24 cellular contexts compared by ENCODE assay signal in the genomic region with DNA sequence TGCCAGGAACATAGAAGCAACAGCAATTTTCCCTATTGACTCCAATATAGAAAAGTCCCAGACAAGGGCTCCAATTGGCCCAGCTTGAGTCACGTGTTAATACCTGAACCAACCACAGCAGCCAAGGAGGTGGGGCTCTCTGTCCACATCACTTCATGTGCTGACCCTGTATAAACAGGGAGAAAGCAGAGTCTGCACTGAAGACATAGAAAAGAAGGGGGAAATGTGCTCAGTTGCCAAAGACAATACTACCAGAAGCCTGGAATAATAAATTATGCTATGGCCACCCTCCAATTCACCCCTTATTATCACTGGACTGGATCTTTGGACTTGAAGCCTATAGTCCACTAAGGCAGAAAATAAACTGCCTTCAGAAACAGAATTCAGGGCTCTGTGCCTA.
"Had no signal": no experiment of that assay in that cellular context is flagged by ENCODE, and none has a peak within 500 bp of the region (broad histone marks: within the 10 kb centered on the region; RNA-seq: fewer than 3 reads in every experiment).

No MANE protein-coding gene starts in this region.

- H3K27me3 ChIP-seq: breast epithelium, foreskin keratinocyte, right lobe of liver, suprapubic skin, transverse colon, uterus had no signal

- H3K9me3 ChIP-seq: breast epithelium, prostate gland, right lobe of liver, suprapubic skin, transverse colon, uterus had no signal

- H3K4me3 Mint-ChIP-seq: activated CD8-positive, alpha-beta T cell treated with anti-CD3 and anti-CD28 coated beads for 36 hours; activated naive CD8-positive, alpha-beta T cell treated with anti-CD3 and anti-CD28 coated beads, Interleukin-2, amount 10 ng/mL, durations not matched to agents 7 days and 5 days; activated T-helper 17 cell treated with anti-CD3 and anti-CD28 coated beads, Interleukin-2, amount 50 U/mL, for 72 hours; neural crest cell; stimulated activated naive CD8-positive, alpha-beta T cell treated with anti-CD3 and anti-CD28 coated beads, Interleukin-15, amount 100 ng/mL, for 72 hours had no signal

- H3K27ac Mint-ChIP-seq: activated CD8-positive, alpha-beta T cell treated with anti-CD3 and anti-CD28 coated beads for 36 hours; activated naive CD8-positive, alpha-beta T cell treated with anti-CD3 and anti-CD28 coated beads, Interleukin-2, amount 10 ng/mL, durations not matched to agents 7 days and 5 days; activated T-helper 17 cell treated with anti-CD3 and anti-CD28 coated beads, Interleukin-2, amount 50 U/mL, for 72 hours; stimulated activated naive CD8-positive, alpha-beta T cell treated with anti-CD3 and anti-CD28 coated beads, Interleukin-15, amount 100 ng/mL, for 72 hours had no signal

- H3K4me1 ChIP-seq: breast epithelium, prostate gland, transverse colon, uterus had no signal

- DNase-seq: activated CD4-positive, alpha-beta T cell treated with anti-CD3 and anti-CD28 coated beads for 48 hours; activated CD4-positive, CD25-positive, alpha-beta regulatory T cell; activated CD8-positive, alpha-beta T cell treated with anti-CD3 and anti-CD28 coated beads for 36 hours; activated naive CD4-positive, alpha-beta T cell treated with Interleukin-2 at 50 U/mL for 16 hours; activated naive CD8-positive, alpha-beta T cell treated with anti-CD3 and anti-CD28 coated beads, Interleukin-2, amount 10 ng/mL, durations not matched to agents 7 days and 5 days; activated T-cell treated with anti-CD3 and anti-CD28 coated beads, Interleukin-2, amount 50 U/mL, for 1 hour; cortex of kidney; effector CD4-positive, alpha-beta T cell; foreskin keratinocyte; hypothalamus; left ventricle myocardium superior; right lobe of liver; small intestine; stimulated activated CD4-positive, alpha-beta T cell treated with anti-CD3 and anti-CD28 coated beads, Interleukin-4, amount 100 ng/mL, for 1 hour; stimulated activated naive CD8-positive, alpha-beta T cell treated with anti-CD3 and anti-CD28 coated beads, Interleukin-15, amount 100 ng/mL, for 72 hours; T-helper 1 cell; T-helper 9 cell; transverse colon; uterus had no signal

- H3K4me3 ChIP-seq: breast epithelium, prostate gland, right lobe of liver, suprapubic skin, transverse colon, uterus had no signal

- H3K36me3 ChIP-seq: breast epithelium, prostate gland, right lobe of liver, suprapubic skin, transverse colon, uterus had no signal

- H3K36me3 Mint-ChIP-seq: activated naive CD8-positive, alpha-beta T cell treated with anti-CD3 and anti-CD28 coated beads, Interleukin-2, amount 10 ng/mL, durations not matched to agents 7 days and 5 days had no signal

- H3K27ac ChIP-seq: breast epithelium, foreskin keratinocyte, prostate gland, right lobe of liver, suprapubic skin, transverse colon, uterus had no signal

- H3K4me1 Mint-ChIP-seq: activated naive CD8-positive, alpha-beta T cell treated with anti-CD3 and anti-CD28 coated beads, Interleukin-2, amount 10 ng/mL, durations not matched to agents 7 days and 5 days; activated T-helper 17 cell treated with anti-CD3 and anti-CD28 coated beads, Interleukin-2, amount 50 U/mL, for 72 hours; neural crest cell; stimulated activated naive CD8-positive, alpha-beta T cell treated with anti-CD3 and anti-CD28 coated beads, Interleukin-15, amount 100 ng/mL, for 72 hours had no signal

- ATAC-seq: activated CD8-positive, alpha-beta T cell treated with anti-CD3 and anti-CD28 coated beads for 36 hours; activated T-helper 17 cell treated with anti-CD3 and anti-CD28 coated beads, Interleukin-2, amount 50 U/mL, for 72 hours; right lobe of liver; stimulated activated naive CD8-positive, alpha-beta T cell treated with anti-CD3 and anti-CD28 coated beads, Interleukin-15, amount 100 ng/mL, for 72 hours had no signal

- H3K9me3 Mint-ChIP-seq: activated CD8-positive, alpha-beta T cell treated with anti-CD3 and anti-CD28 coated beads for 36 hours; activated naive CD8-positive, alpha-beta T cell treated with anti-CD3 and anti-CD28 coated beads, Interleukin-2, amount 10 ng/mL, durations not matched to agents 7 days and 5 days; activated T-helper 17 cell treated with anti-CD3 and anti-CD28 coated beads, Interleukin-2, amount 50 U/mL, for 72 hours; neural crest cell; stimulated activated naive CD8-positive, alpha-beta T cell treated with anti-CD3 and anti-CD28 coated beads, Interleukin-15, amount 100 ng/mL, for 72 hours had no signal
